1 cellular context compared by ENCODE assay signal in genomic region chr9:92796297-92796804, GRCh38.
TF ChIP-seq lines count a peak whose summit lies in the region.

No MANE protein-coding gene starts in this region.

TF ChIP-seq in HEK293, 187 proteins besides CTCF, POLR2A, EP300 and RAD21:
- TF ChIP-seq EGR2 (tag by site-specific recombination; IDR thresholded peaks at IDR 0.05; ENCODE audit: low read depth) (peak; percentile 21; the same call in 1 of the 2 replicates), ZFHX2 (tag by site-specific recombination; conservative IDR thresholded peaks at IDR 0.05) (0 out of 2 replicates have a peak, but pooled peaks have one; percentile 18), GLIS1 (tag by site-specific recombination; IDR thresholded peaks at IDR 0.05) (peak; percentile 86), ZIC2 (tag by site-specific recombination; IDR thresholded peaks at IDR 0.05) (peak; percentile 66)
